ENCODE assay signal across 8 cellular contexts in the genomic region with DNA sequence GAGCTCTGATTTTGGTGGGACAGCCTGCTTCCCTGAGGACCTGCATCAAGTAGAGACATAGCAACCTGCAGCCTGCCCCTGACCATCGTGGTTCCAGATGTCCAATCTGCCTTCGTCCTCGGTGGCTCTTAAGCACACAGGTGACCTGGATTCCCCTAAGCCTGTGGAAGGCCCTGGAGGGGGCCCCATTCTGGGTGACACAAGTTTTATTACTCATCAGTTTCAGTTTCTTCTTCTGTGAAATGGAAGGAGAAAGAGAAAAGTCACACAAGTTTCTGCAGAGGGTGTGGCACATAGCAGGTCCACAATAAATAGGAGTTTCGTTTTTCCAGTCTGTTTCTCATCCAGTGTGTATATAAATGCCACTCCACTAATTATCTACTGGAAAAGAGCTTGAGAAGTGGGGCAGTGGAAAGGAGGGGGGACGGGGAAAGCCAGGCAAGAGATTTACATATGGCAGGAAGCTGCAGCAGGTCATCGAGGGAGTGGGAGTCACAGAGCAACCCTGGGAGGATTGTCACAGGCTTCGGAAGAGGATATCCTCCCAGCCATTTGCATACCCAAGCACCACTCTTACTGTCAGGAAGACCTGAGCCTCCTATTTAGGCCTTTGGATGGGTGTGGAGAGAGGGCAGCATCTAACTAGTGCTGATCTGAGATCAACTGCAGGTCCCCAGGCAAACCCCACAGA. TPM values are rescaled to one million over a fixed set of nuclear protein-coding genes. Genes with fewer than 3 reads are reported as not detected.
DNase-seq lines count a peak whose midpoint lies in the region; ATAC-seq lines count a peak whose summit lies in the region.
"Had no signal": no experiment of that assay in that cellular context is flagged by ENCODE, and none has a peak within 500 bp of the region (broad histone marks: within the 10 kb centered on the region; RNA-seq: fewer than 3 reads in every experiment).

No MANE protein-coding gene starts in this region.

- H3K4me3 Mint-ChIP-seq in T-helper 17 cell, result no peak overlapping the region

- peak overlapping the region; percentile 9 for H3K27ac Mint-ChIP-seq in T-helper 17 cell

- H3K27me3 Mint-ChIP-seq in T-helper 17 cell, result no peaks in the 10 kb centered on the region

- DNase-seq in T-helper 17 cell (no peak), retina (no peak), middle frontal gyrus (ENCODE audit: extremely low spot score, low spot score) (no peak)
- DNase-seq in stimulated activated CD4-positive, alpha-beta T cell treated with anti-CD3 and anti-CD28 coated beads, Interleukin-2, amount 100 ng/mL, for 4 hours (ENCODE audit: low read depth), result peak; percentile 21

- peaks cover 35% of the 10 kb centered on the region for H3K4me1 Mint-ChIP-seq in T-helper 17 cell

- ATAC-seq in GM18867 (IDR thresholded peaks at IDR 0.05; ENCODE audit: unreplicated experiment) (peak; percentile 37), GM21737 (IDR thresholded peaks at IDR 0.05; ENCODE audit: unreplicated experiment) (peak; percentile 35), T-helper 17 cell (no peak), HG02981 (IDR thresholded peaks at IDR 0.05; ENCODE audit: unreplicated experiment) (no peak)

- no peaks in the 10 kb centered on the region for H3K36me3 Mint-ChIP-seq in T-helper 17 cell (ENCODE audit: low read depth)

- no peaks in the 10 kb centered on the region for H3K9me3 ChIP-seq in T-helper 17 cell (ENCODE audit: control insufficient read depth, low read length, poor library complexity, severe bottlenecking)

RNA-seq across cellular contexts. Expression of gene NOS2, which starts 10.0 kb away (rescaled TPM):
- total RNA-seq in T-helper 17 cell, result under 1 TPM in 1 of 2 donors, not detected in 1; 0.07 TPM
- total RNA-seq: esophagus mucosa had no signal

Comparison
In these comparisons a context has a peak if more than half of its experiments do, and no peak if none do; other contexts are left out.
1. ATAC-seq: peak in GM18867 (single experiment) and GM21737 (single experiment); none in T-helper 17 cell (single experiment) and HG02981 (single experiment).